In genomic region chr7:118185163-118185860, GRCh38 we compare ENCODE assay signal across 9 cellular contexts. TPM values are rescaled to one million over a fixed set of nuclear protein-coding genes. Genes with fewer than 3 reads are reported as not detected.
DNase-seq lines count a peak whose midpoint lies in the region; ATAC-seq and TF ChIP-seq lines count a peak whose summit lies in the region.
"Had no signal": no experiment of that assay in that cellular context is flagged by ENCODE, and none has a peak within 500 bp of the region (broad histone marks: within the 10 kb centered on the region; RNA-seq: fewer than 3 reads in every experiment).

No MANE protein-coding gene starts in this region.

- no peak for TF ChIP-seq POLR2A in Peyer's patch (IDR thresholded peaks at IDR 0.05)

- no peaks in the 10 kb centered on the region for H3K27me3 Mint-ChIP-seq in CD8-positive, alpha-beta memory T cell

- peaks cover 15% of the 10 kb centered on the region for H3K36me3 ChIP-seq in CD8-positive, alpha-beta memory T cell (ENCODE audit: insufficient read depth, low read length)
- H3K36me3 ChIP-seq in Loucy (ENCODE audit: insufficient read depth, low read length) = peaks cover 16% of the 10 kb centered on the region
- H3K36me3 ChIP-seq in neural cell (ENCODE audit: insufficient read depth, low read length) = peaks cover 13% of the 10 kb centered on the region
- peaks cover 0 to 23% (median 0%) of the 10 kb centered on the region in 3 donors for H3K36me3 ChIP-seq in Peyer's patch

- no peak for DNase-seq in CD8-positive, alpha-beta memory T cell
- DNase-seq in choroid plexus epithelial cell (ENCODE audit: low read depth) (peak; percentile 30), NCI-H128 (lab: John Stamatoyannopoulos, UW; ENCODE audit: unreplicated experiment) (no peak), left lobe of liver (ENCODE audit: low spot score) (no peak), Peyer's patch (no peak)
- DNase-seq in activated CD4-positive, CD25-positive, alpha-beta regulatory T cell treated with anti-CD3 and anti-CD28 coated beads, Interleukin-2, amount 50 U/mL, for 72 hours = no peak
- DNase-seq: cerebellar nuclear complex had no signal

- H3K9me3 Mint-ChIP-seq in CD8-positive, alpha-beta memory T cell = no peaks in the 10 kb centered on the region

- peak overlapping the region; percentile 90 to 99 (median 97) for H3K4me3 Mint-ChIP-seq in CD8-positive, alpha-beta memory T cell

- H3K79me2 ChIP-seq in Loucy (ENCODE audit: insufficient read depth, low read length) (peaks cover 70% of the 10 kb centered on the region), neural cell (replicated peaks; ENCODE audit: insufficient read depth, low read length) (peaks cover 43% of the 10 kb centered on the region)

- H3K4me2 ChIP-seq in Loucy (ENCODE audit: low read depth, low read length, poor library complexity, severe bottlenecking) (peak overlapping the region; percentile 82), neural cell (ENCODE audit: low read length) (peak overlapping the region; percentile 72)

- ATAC-seq in left lobe of liver = no peak

- CTCF ChIA-PET in CD8-positive, alpha-beta memory T cell (lab: Charles Lee) = interaction anchor here (1.7 kb wide), 1 partner anchor 10 kb away, joined by 4 read pairs; no protein-coding TSS in a partner anchor

- peaks cover 0 to 47% (median 2%) of the 10 kb centered on the region in 3 donors for H3K36me3 Mint-ChIP-seq in CD8-positive, alpha-beta memory T cell

- H2AFZ ChIP-seq in Loucy (ENCODE audit: low read length) (no peak overlapping the region), neural cell (ENCODE audit: low read depth, low read length) (no peak overlapping the region)

- peaks cover 39% of the 10 kb centered on the region for H3K4me1 ChIP-seq in CD8-positive, alpha-beta memory T cell (ENCODE audit: insufficient read depth, low read length)
- H3K4me1 ChIP-seq in Loucy (ENCODE audit: insufficient read depth, low read length, poor library complexity, severe bottlenecking) = peaks cover 34% of the 10 kb centered on the region
- H3K4me1 ChIP-seq in Peyer's patch = peaks cover 0 to 21% (median 5%) of the 10 kb centered on the region in 4 donors

- no peaks in the 10 kb centered on the region for H3K9me3 ChIP-seq in CD8-positive, alpha-beta memory T cell (ENCODE audit: low read length)
- H3K9me3 ChIP-seq in Loucy (ENCODE audit: insufficient read depth, low read depth, low read length) (no peaks in the 10 kb centered on the region), neural cell (ENCODE audit: low read length) (no peaks in the 10 kb centered on the region), Peyer's patch (no peaks in the 10 kb centered on the region)

- TF ChIP-seq CTCF in Loucy (conservative IDR thresholded peaks at IDR 0.05; ENCODE audit: low read length) = no peak
- TF ChIP-seq CTCF in choroid plexus epithelial cell (conservative IDR thresholded peaks at IDR 0.05; ENCODE audit: low read depth, low read length) = no peak
- no peak for TF ChIP-seq CTCF in neural cell (IDR thresholded peaks at IDR 0.05; ENCODE audit: poor library complexity, severe bottlenecking)
- no peak for TF ChIP-seq CTCF in Peyer's patch (IDR thresholded peaks at IDR 0.05)

- peak overlapping the region; percentile 13 to 100 (median 84) for H3K27ac Mint-ChIP-seq in CD8-positive, alpha-beta memory T cell

- H4K20me1 ChIP-seq in Loucy (ENCODE audit: insufficient read depth, low read length, poor library complexity, severe bottlenecking) (peaks cover 54% of the 10 kb centered on the region), neural cell (ENCODE audit: insufficient read depth) (no peaks in the 10 kb centered on the region)

- H3K4me1 Mint-ChIP-seq in CD8-positive, alpha-beta memory T cell = peaks cover 45 to 58% (median 56%) of the 10 kb centered on the region in 3 donors

- H3F3A ChIP-seq in Loucy (ENCODE audit: low read depth) = no peaks in the 10 kb centered on the region
- H3F3A ChIP-seq in neural cell (ENCODE audit: insufficient read depth, low read length, poor library complexity, severe bottlenecking) = no peaks in the 10 kb centered on the region

- TF ChIP-seq RAD21 in neural cell (conservative IDR thresholded peaks at IDR 0.05) = no peak

- peak overlapping the region; percentile 95 for H3K27ac ChIP-seq in CD8-positive, alpha-beta memory T cell (ENCODE audit: low read depth, low read length)
- no peak overlapping the region for H3K27ac ChIP-seq in neural cell (ENCODE audit: low read length)
- no peak overlapping the region for H3K27ac ChIP-seq in Peyer's patch

- no peak for TF ChIP-seq EP300 in neural cell (conservative IDR thresholded peaks at IDR 0.05; ENCODE audit: poor library complexity, severe bottlenecking)

- H3K9ac ChIP-seq in Loucy (ENCODE audit: low read depth, low read length, poor library complexity, severe bottlenecking) = peak overlapping the region; percentile 97
- peak overlapping the region; percentile 81 for H3K9ac ChIP-seq in neural cell (ENCODE audit: low read length)

- POLR2A ChIA-PET in CD8-positive, alpha-beta memory T cell (lab: Charles Lee) = no interaction called here

- H3K9me2 ChIP-seq in Loucy (replicated peaks; ENCODE audit: low read depth, low read length) (no peaks in the 10 kb centered on the region), neural cell (ENCODE audit: insufficient read depth, low read length) (no peaks in the 10 kb centered on the region)

- peak overlapping the region; percentile 90 for H3K4me3 ChIP-seq in CD8-positive, alpha-beta memory T cell (ENCODE audit: low read length)
- H3K4me3 ChIP-seq in Loucy (ENCODE audit: low read length, poor library complexity, severe bottlenecking) = peak overlapping the region; percentile 96
- peak overlapping the region; percentile 28 for H3K4me3 ChIP-seq in choroid plexus epithelial cell (ENCODE audit: low read depth, low read length)
- peak overlapping the region; percentile 91 for H3K4me3 ChIP-seq in neural cell (ENCODE audit: low read length)
- peak overlapping the region in 1 of 4 donors; percentile 84 for H3K4me3 ChIP-seq in Peyer's patch

- no peaks in the 10 kb centered on the region for H3K27me3 ChIP-seq in CD8-positive, alpha-beta memory T cell (ENCODE audit: insufficient read depth, low read length, poor library complexity, severe bottlenecking)
- no peaks in the 10 kb centered on the region for H3K27me3 ChIP-seq in Loucy (ENCODE audit: insufficient read depth, low read length, poor library complexity, severe bottlenecking)
- H3K27me3 ChIP-seq in neural cell (ENCODE audit: insufficient read depth, low read depth, low read length) = no peaks in the 10 kb centered on the region
- no peaks in the 10 kb centered on the region for H3K27me3 ChIP-seq in Peyer's patch

TF ChIP-seq in neural cell, 6 proteins besides CTCF, POLR2A, EP300 and RAD21:
- TF ChIP-seq TAF1 (IDR thresholded peaks at IDR 0.05; ENCODE audit: low read depth) (no peak), EZH2 (IDR thresholded peaks at IDR 0.05; ENCODE audit: borderline replicate concordance, insufficient read depth, low read length, poor library complexity, severe bottlenecking) (no peak), MXI1 (conservative IDR thresholded peaks at IDR 0.05; ENCODE audit: poor library complexity, severe bottlenecking) (no peak), SMC3 (conservative IDR thresholded peaks at IDR 0.05; ENCODE audit: poor library complexity) (no peak), POLR2AphosphoS5 (IDR thresholded peaks at IDR 0.05) (no peak)
- TF ChIP-seq, protein P1, sequence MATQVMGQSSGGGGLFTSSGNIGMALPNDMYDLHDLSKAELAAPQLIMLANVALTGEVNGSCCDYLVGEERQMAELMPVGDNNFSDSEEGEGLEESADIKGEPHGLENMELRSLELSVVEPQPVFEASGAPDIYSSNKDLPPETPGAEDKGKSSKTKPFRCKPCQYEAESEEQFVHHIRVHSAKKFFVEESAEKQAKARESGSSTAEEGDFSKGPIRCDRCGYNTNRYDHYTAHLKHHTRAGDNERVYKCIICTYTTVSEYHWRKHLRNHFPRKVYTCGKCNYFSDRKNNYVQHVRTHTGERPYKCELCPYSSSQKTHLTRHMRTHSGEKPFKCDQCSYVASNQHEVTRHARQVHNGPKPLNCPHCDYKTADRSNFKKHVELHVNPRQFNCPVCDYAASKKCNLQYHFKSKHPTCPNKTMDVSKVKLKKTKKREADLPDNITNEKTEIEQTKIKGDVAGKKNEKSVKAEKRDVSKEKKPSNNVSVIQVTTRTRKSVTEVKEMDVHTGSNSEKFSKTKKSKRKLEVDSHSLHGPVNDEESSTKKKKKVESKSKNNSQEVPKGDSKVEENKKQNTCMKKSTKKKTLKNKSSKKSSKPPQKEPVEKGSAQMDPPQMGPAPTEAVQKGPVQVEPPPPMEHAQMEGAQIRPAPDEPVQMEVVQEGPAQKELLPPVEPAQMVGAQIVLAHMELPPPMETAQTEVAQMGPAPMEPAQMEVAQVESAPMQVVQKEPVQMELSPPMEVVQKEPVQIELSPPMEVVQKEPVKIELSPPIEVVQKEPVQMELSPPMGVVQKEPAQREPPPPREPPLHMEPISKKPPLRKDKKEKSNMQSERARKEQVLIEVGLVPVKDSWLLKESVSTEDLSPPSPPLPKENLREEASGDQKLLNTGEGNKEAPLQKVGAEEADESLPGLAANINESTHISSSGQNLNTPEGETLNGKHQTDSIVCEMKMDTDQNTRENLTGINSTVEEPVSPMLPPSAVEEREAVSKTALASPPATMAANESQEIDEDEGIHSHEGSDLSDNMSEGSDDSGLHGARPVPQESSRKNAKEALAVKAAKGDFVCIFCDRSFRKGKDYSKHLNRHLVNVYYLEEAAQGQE (IDR thresholded peaks at IDR 0.05; ENCODE audit: borderline replicate concordance) = no peak

RNA-seq across cellular contexts. Expression of gene LSM8, which starts 1.3 kb away (rescaled TPM):
- total RNA-seq in CD8-positive, alpha-beta memory T cell = 10 to 100 TPM; 40.7 to 50.3 TPM
- 46.9 TPM for polyA plus RNA-seq in CD8-positive, alpha-beta memory T cell
- polyA plus RNA-seq in neural cell = 86.3 and 157 TPM in 2 replicates
- polyA minus RNA-seq in neural cell = 109 and 130 TPM in 2 replicates
- total RNA-seq in left lobe of liver = 6.8 TPM
- 10 to 100 TPM; 22.9 to 38.0 (median 29.4) TPM for total RNA-seq in Peyer's patch

RNA-seq across cellular contexts. Expression of gene ANKRD7, which starts 39.2 kb away (rescaled TPM):
- total RNA-seq in CD8-positive, alpha-beta memory T cell = 1 to 10 TPM in 1 of 2 experiments, under 1 TPM in 1; 0.64 to 1.8 TPM
- polyA plus RNA-seq in CD8-positive, alpha-beta memory T cell = not detected
- not detected in 2 replicates for polyA plus RNA-seq in neural cell
- not detected in 2 replicates for polyA minus RNA-seq in neural cell
- not detected for total RNA-seq in left lobe of liver
- total RNA-seq in Peyer's patch = not detected
